Comparison of ENCODE assay signal across 18 cellular contexts in the genomic region with DNA sequence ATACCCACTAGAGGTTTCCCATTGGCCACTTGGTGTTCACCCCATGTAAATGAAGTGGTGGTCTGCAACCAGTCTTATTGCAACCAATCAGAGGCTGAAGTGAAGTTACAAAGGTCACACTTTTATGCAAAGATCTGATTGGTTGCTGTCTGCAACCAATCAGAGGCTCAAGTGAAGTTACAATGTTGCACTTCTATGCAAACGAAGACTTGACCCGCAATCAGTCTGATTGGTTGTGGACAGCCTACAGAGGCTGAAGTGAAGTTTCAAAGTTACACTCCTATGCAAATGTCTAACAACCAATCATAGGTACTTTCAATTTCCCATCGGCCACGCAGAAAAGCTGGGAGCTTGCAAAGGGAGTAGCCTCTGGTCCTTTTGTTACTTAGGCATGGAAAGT. TPM values are rescaled to one million over a fixed set of nuclear protein-coding genes. Genes with fewer than 3 reads are reported as not detected.
DNase-seq lines count a peak whose midpoint lies in the region; ATAC-seq and TF ChIP-seq lines count a peak whose summit lies in the region.
"Had no signal": no experiment of that assay in that cellular context is flagged by ENCODE, and none has a peak within 500 bp of the region (broad histone marks: within the 10 kb centered on the region; RNA-seq: fewer than 3 reads in every experiment).

No MANE protein-coding gene starts in this region.

- peak; percentile 24 for ATAC-seq in mucosa of descending colon
- ATAC-seq: A549 had no signal

- peaks cover 11% of the 10 kb centered on the region for H3K4me1 Mint-ChIP-seq in Caco-2 (ENCODE audit: low read depth, unreplicated experiment)
- H3K4me1 Mint-ChIP-seq in endothelial cell (ENCODE audit: unreplicated experiment), result peaks cover 25% of the 10 kb centered on the region

- H3K36me3 Mint-ChIP-seq in Caco-2 (ENCODE audit: insufficient read depth, unreplicated experiment) (no peaks in the 10 kb centered on the region), endothelial cell (ENCODE audit: low read depth, unreplicated experiment) (no peaks in the 10 kb centered on the region)
- H3K36me3 Mint-ChIP-seq: IgD-negative memory B cell had no signal

- POLR2A ChIA-PET in Caco-2 (lab: Charles Lee), result no interaction called here

- BruUV-seq in Caco-2 (replicated peaks; lab: Mats Ljungman, UMichigan), result no TSS peak

- H3K36me3 ChIP-seq in Caco-2 (ENCODE audit: control insufficient read depth, insufficient read depth, low read length) (no peaks in the 10 kb centered on the region), mucosa of descending colon (ENCODE audit: low read depth) (no peaks in the 10 kb centered on the region), prostate gland (no peaks in the 10 kb centered on the region)

- H3K9me3 ChIP-seq in Caco-2, result no peaks in the 10 kb centered on the region
- no peaks in the 10 kb centered on the region for H3K9me3 ChIP-seq in mucosa of descending colon
- H3K9me3 ChIP-seq in prostate gland, result no peaks in the 10 kb centered on the region
- H3K9me3 ChIP-seq: A549 had no signal

- H3K27ac ChIP-seq in coronary artery (no peak overlapping the region), prostate gland (no peak overlapping the region)
- H3K27ac ChIP-seq: A549, C4-2B had no signal

- intact Hi-C loops in Caco-2 (cut with micrococcal nuclease; ENCODE audit: unreplicated experiment) (no loop called here), mucosa of descending colon (cut with DNase I, micrococcal nuclease) (no loop called here), prostate gland (cut with DNase I) (no loop called here)

- H3K27ac Mint-ChIP-seq in Caco-2 (ENCODE audit: unreplicated experiment) (no peak overlapping the region), endothelial cell (ENCODE audit: unreplicated experiment) (no peak overlapping the region)
- H3K27ac Mint-ChIP-seq: CD4-positive, alpha-beta T cell; H9; IgD-negative memory B cell had no signal

- no peak for TF ChIP-seq CTCF in Caco-2 (IDR thresholded peaks at IDR 0.05; ENCODE audit: insufficient read depth in 1 of 2, low read depth in 1 of 2, low read length in 1 of 2, severe bottlenecking in 1 of 2, unreplicated experiment in 1 of 2)
- no peak for TF ChIP-seq CTCF in coronary artery (IDR thresholded peaks at IDR 0.05)
- no peak for TF ChIP-seq CTCF in mucosa of descending colon (IDR thresholded peaks at IDR 0.05)
- no peak for TF ChIP-seq CTCF in prostate gland (IDR thresholded peaks at IDR 0.05)
- TF ChIP-seq CTCF in endothelial cell (IDR thresholded peaks at IDR 0.05; ENCODE audit: unreplicated experiment), result no peak

- CTCF ChIA-PET in Caco-2 (lab: Charles Lee), result interaction anchor here (1.1 kb wide), 1 partner anchor 10 kb away, joined by 3 read pairs; no protein-coding TSS in a partner anchor

- H3K9me3 Mint-ChIP-seq in Caco-2 (ENCODE audit: unreplicated experiment), result no peaks in the 10 kb centered on the region
- no peaks in the 10 kb centered on the region for H3K9me3 Mint-ChIP-seq in endothelial cell (ENCODE audit: unreplicated experiment)
- H3K9me3 Mint-ChIP-seq: CD4-positive, alpha-beta T cell had no signal

- H3K4me3 ChIP-seq in Caco-2 (ENCODE audit: low read depth, low read length) (no peak overlapping the region), coronary artery (no peak overlapping the region), mucosa of descending colon (no peak overlapping the region), prostate gland (no peak overlapping the region)
- H3K4me3 ChIP-seq: A549 had no signal

- H3K27me3 Mint-ChIP-seq in Caco-2 (ENCODE audit: insufficient read depth, unreplicated experiment), result no peaks in the 10 kb centered on the region
- H3K27me3 Mint-ChIP-seq in endothelial cell (ENCODE audit: unreplicated experiment), result no peaks in the 10 kb centered on the region
- H3K27me3 Mint-ChIP-seq: CD4-positive, alpha-beta T cell had no signal

- H3K27me3 ChIP-seq in Caco-2 (replicated peaks; ENCODE audit: control insufficient read depth, insufficient read depth, low read length) (no peaks in the 10 kb centered on the region), prostate gland (replicated peaks; ENCODE audit: insufficient read depth) (no peaks in the 10 kb centered on the region)

- H3K4me3 Mint-ChIP-seq in Caco-2 (ENCODE audit: unreplicated experiment) (peak overlapping the region; percentile 31), endothelial cell (ENCODE audit: unreplicated experiment) (no peak overlapping the region)
- H3K4me3 Mint-ChIP-seq: CD4-positive, alpha-beta T cell; H9; IgD-negative memory B cell had no signal

- H3K4me1 ChIP-seq in Caco-2 (no peaks in the 10 kb centered on the region), mucosa of descending colon (ENCODE audit: low read depth) (no peaks in the 10 kb centered on the region), prostate gland (replicated peaks) (no peaks in the 10 kb centered on the region)
- H3K4me1 ChIP-seq: A549 had no signal

- WGBS in prostate gland, result 73% methylated on average over 4 of the region's 4 CpGs

- no peak for TF ChIP-seq POLR2A in prostate gland (IDR thresholded peaks at IDR 0.05)

- DNase-seq in Caco-2, result peak; percentile 28 to 47
- DNase-seq in OCI-M1 (lab: John Stamatoyannopoulos, UW), result peak; percentile 3
- DNase-seq in coronary artery (ENCODE audit: low spot score), result peak; percentile 2
- no peak for DNase-seq in mucosa of descending colon
- DNase-seq in prostate gland (ENCODE audit: low spot score), result no peak
- no peak for DNase-seq in stimulated activated CD4-positive, alpha-beta T cell treated with anti-CD3 and anti-CD28 coated beads, Interleukin-15, amount 100 ng/mL, for 24 hours
- DNase-seq in DMS79 treated with DMSO at 0.1 percent for 48 hours (lab: John Stamatoyannopoulos, UW), result no peak
- DNase-seq in endothelial cell (ENCODE audit: low spot score), result no peak
- DNase-seq: AML-193; CD4-positive, alpha-beta T cell; DND-41; EL; KG1 had no signal

RNA-seq across cellular contexts. Expression of a gene that starts 22.3 kb away (rescaled TPM):
- 0.32 TPM in 2 replicates for total RNA-seq in Caco-2 (2022)
- total RNA-seq in mucosa of descending colon, result 10 to 100 TPM in 2 of 3 donors, 1 to 10 TPM in 1; 4.9 to 14.5 (median 11.3) TPM
- under 1 TPM in 1 of 2 donors, not detected in 1; 0.14 TPM for total RNA-seq in prostate gland
- 1.7 TPM for total RNA-seq in endothelial cell (ENCODE audit: unreplicated experiment)
- total RNA-seq: H1 had no signal

Comparison
In these comparisons a context has a peak if more than half of its experiments do, and no peak if none do; other contexts are left out.
1. DNase-seq: peak in Caco-2 (2 of 2), OCI-M1 (single experiment) and coronary artery (single experiment); none in mucosa of descending colon (0 of 3), prostate gland (single experiment), stimulated activated CD4-positive, alpha-beta T cell treated with anti-CD3 and anti-CD28 coated beads, Interleukin-15, amount 100 ng/mL, for 24 hours (single experiment), DMS79 treated with DMSO at 0.1 percent for 48 hours (single experiment) and endothelial cell (single experiment).